27 cellular contexts compared by ENCODE assay signal in the genomic region with DNA sequence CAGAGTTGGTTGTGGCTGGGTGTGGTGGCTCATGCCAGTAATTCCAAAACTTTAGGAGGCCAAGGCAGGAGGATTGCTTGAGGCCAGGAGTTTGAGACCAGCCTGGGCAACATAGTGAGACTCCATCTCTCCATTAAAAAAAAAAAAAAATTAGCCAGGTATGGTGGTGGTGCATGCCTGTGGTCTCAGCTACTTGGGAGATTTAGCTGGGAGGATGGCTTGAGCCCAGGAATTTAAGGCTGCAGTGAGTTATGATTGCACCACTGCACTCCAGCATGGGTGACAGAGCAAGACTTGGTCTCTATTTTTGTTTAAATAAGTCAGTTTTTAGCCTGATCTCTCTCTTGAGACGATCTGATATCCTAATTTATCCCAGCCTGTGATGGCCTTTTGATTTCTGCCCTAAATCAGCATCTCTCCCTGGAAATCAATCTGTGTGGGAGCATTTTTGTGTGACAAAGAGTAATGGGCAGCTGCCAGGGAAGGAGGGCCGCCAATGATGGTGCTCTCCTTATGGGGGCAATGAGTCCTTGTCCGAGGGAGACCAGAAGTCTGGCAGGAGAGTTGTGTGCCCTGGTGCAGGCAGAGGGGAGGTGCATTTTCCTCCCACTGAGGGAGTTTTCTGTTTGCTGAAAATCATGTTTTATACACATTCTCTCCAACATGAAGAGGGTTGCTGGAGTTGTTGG.
DNase-seq lines count a peak whose midpoint lies in the region; ATAC-seq and TF ChIP-seq lines count a peak whose summit lies in the region.
"Had no signal": no experiment of that assay in that cellular context is flagged by ENCODE, and none has a peak within 500 bp of the region (broad histone marks: within the 10 kb centered on the region; RNA-seq: fewer than 3 reads in every experiment).

No MANE protein-coding gene starts in this region.

- H3K9me3 ChIP-seq in adipocyte (ENCODE audit: control insufficient read depth, low read length) (no peaks in the 10 kb centered on the region), left ventricle myocardium inferior (replicated peaks) (no peaks in the 10 kb centered on the region)
- H3K9me3 ChIP-seq: psoas muscle had no signal

- peaks cover 76% of the 10 kb centered on the region for H3K36me3 Mint-ChIP-seq in osteocyte (ENCODE audit: unreplicated experiment)
- H3K36me3 Mint-ChIP-seq: activated naive CD4-positive, alpha-beta T cell treated with anti-CD3 and anti-CD28 coated beads, Interleukin-2, amount 10 ng/mL, durations not matched to agents 7 days and 5 days; WTC11 had no signal

- peaks cover 23% of the 10 kb centered on the region for H3K4me1 Mint-ChIP-seq in osteocyte (ENCODE audit: unreplicated experiment)
- H3K4me1 Mint-ChIP-seq: activated naive CD4-positive, alpha-beta T cell treated with anti-CD3 and anti-CD28 coated beads, Interleukin-2, amount 10 ng/mL, durations not matched to agents 7 days and 5 days had no signal

- no peaks in the 10 kb centered on the region for H3K27me3 Mint-ChIP-seq in osteocyte (ENCODE audit: unreplicated experiment)
- H3K27me3 Mint-ChIP-seq: activated naive CD4-positive, alpha-beta T cell treated with anti-CD3 and anti-CD28 coated beads, Interleukin-2, amount 10 ng/mL, durations not matched to agents 7 days and 5 days had no signal

- H3K4me3 Mint-ChIP-seq in osteocyte (ENCODE audit: unreplicated experiment) = no peak overlapping the region
- H3K4me3 Mint-ChIP-seq: activated naive CD4-positive, alpha-beta T cell treated with anti-CD3 and anti-CD28 coated beads, Interleukin-2, amount 10 ng/mL, durations not matched to agents 7 days and 5 days; activated T-helper 1 cell treated with anti-CD3 and anti-CD28 coated beads, Interleukin-12 subunit alpha, Interleukin-12 subunit beta, Interleukin-2, Interleukin-4 antibody, amounts not matched to agents 30 ng/mL and 10 ng/mL and 1 ng/mL, durations not matched to agents 14 hours and 24 hours and 36 hours; WTC11 had no signal

- in situ Hi-C loops in GM13977 (cut with MboI; ENCODE audit: low pct_unique_long_range_greater_than_20kb, low sequenced_read_pairs, unreplicated experiment) = no loop called here

- intact Hi-C loops in left ventricle myocardium inferior (cut with micrococcal nuclease) = no loop called here

- peak; percentile 54 for DNase-seq in EH (ENCODE audit: low read depth)
- DNase-seq in adipocyte (ENCODE audit: low read depth) = peak; percentile 31
- no peak for DNase-seq in left ventricle myocardium inferior
- no peak for DNase-seq in osteocyte (ENCODE audit: extremely low spot score, unreplicated experiment)
- DNase-seq in SHP77 (lab: John Stamatoyannopoulos, UW) = no peak
- DNase-seq in activated CD4-positive, alpha-beta T cell treated with anti-CD3 and anti-CD28 coated beads, Interleukin-2, amount 50 U/mL, for 1 hour = no peak
- DNase-seq in GM13977 (ENCODE audit: low spot score) = no peak
- DNase-seq: ACHN; activated CD4-positive, alpha-beta T cell treated with anti-CD3 and anti-CD28 coated beads, Interleukin-2, amount 50 U/mL, for 4 hours; activated naive CD4-positive, alpha-beta T cell treated with anti-CD3 and anti-CD28 coated beads, Interleukin-2, amount 10 ng/mL, durations not matched to agents 7 days and 5 days; aorta; cerebellar nuclear complex; DND-41; foreskin keratinocyte; hypothalamus; Kasumi-1; NCI-H1048; NCI-H1694 treated with DMSO at 0.1 percent for 48 hours; NCI-H69; psoas muscle; substantia nigra; T1000 had no signal

- no peaks in the 10 kb centered on the region for H3K9me3 Mint-ChIP-seq in osteocyte (ENCODE audit: unreplicated experiment)
- H3K9me3 Mint-ChIP-seq: activated naive CD4-positive, alpha-beta T cell treated with anti-CD3 and anti-CD28 coated beads, Interleukin-2, amount 10 ng/mL, durations not matched to agents 7 days and 5 days had no signal

- TF ChIP-seq CTCF in left ventricle myocardium inferior (IDR thresholded peaks at IDR 0.05; ENCODE audit: borderline replicate concordance) (no peak), osteocyte (IDR thresholded peaks at IDR 0.05) (no peak), GM13977 (IDR thresholded peaks at IDR 0.05; ENCODE audit: extremely low read depth, insufficient read depth, missing control alignments) (no peak)

- H3K4me3 ChIP-seq in adipocyte (ENCODE audit: low read length) = no peak overlapping the region
- no peak overlapping the region for H3K4me3 ChIP-seq in left ventricle myocardium inferior
- H3K4me3 ChIP-seq: BLaER1 treated with 17β-estradiol and CSF1 and Interleukin-3, amounts not matched to agents 10 nM and 100 nM; lung; psoas muscle had no signal

- H3K9ac ChIP-seq in adipocyte (ENCODE audit: low read length) = peak overlapping the region; percentile 72
- H3K9ac ChIP-seq: BLaER1 treated with 17β-estradiol and CSF1 and Interleukin-3, amounts not matched to agents 10 nM and 100 nM had no signal

- no peak for ATAC-seq in GM18498 (IDR thresholded peaks at IDR 0.05; ENCODE audit: unreplicated experiment)
- ATAC-seq: foreskin keratinocyte, psoas muscle, WTC11 had no signal

- H3K27me3 ChIP-seq in adipocyte (replicated peaks; ENCODE audit: control insufficient read depth, insufficient read depth, low read length) (no peaks in the 10 kb centered on the region), left ventricle myocardium inferior (ENCODE audit: low read depth) (no peaks in the 10 kb centered on the region)
- H3K27me3 ChIP-seq: BLaER1 treated with 17β-estradiol and CSF1 and Interleukin-3, amounts not matched to agents 10 nM and 100 nM; foreskin keratinocyte had no signal

- peaks cover 88% of the 10 kb centered on the region for H3K36me3 ChIP-seq in adipocyte (ENCODE audit: control insufficient read depth, insufficient read depth, low read length, severe bottlenecking)
- peaks cover 92% of the 10 kb centered on the region for H3K36me3 ChIP-seq in left ventricle myocardium inferior

- peak overlapping the region; percentile 53 for H3K27ac ChIP-seq in left ventricle myocardium inferior (replicated peaks)
- H3K27ac ChIP-seq: BLaER1 treated with 17β-estradiol and CSF1 and Interleukin-3, amounts not matched to agents 10 nM and 100 nM; foreskin keratinocyte; psoas muscle had no signal

- H3K4me1 ChIP-seq in adipocyte (ENCODE audit: control insufficient read depth, insufficient read depth, low read length) (peaks cover 25% of the 10 kb centered on the region), left ventricle myocardium inferior (peaks cover 76% of the 10 kb centered on the region)
- H3K4me1 ChIP-seq: foreskin keratinocyte had no signal

- H3K27ac Mint-ChIP-seq in osteocyte (ENCODE audit: unreplicated experiment) = peak overlapping the region; percentile 14
- H3K27ac Mint-ChIP-seq: activated naive CD4-positive, alpha-beta T cell treated with anti-CD3 and anti-CD28 coated beads, Interleukin-2, amount 10 ng/mL, durations not matched to agents 7 days and 5 days; activated T-helper 1 cell treated with anti-CD3 and anti-CD28 coated beads, Interleukin-12 subunit alpha, Interleukin-12 subunit beta, Interleukin-2, Interleukin-4 antibody, amounts not matched to agents 30 ng/mL and 10 ng/mL and 1 ng/mL, durations not matched to agents 14 hours and 24 hours and 36 hours; WTC11 had no signal

Comparison
In these comparisons a context has a peak if more than half of its experiments do, and no peak if none do; other contexts are left out.
1. DNase-seq: peak in EH (single experiment) and adipocyte (single experiment); none in left ventricle myocardium inferior (single experiment), osteocyte (single experiment), SHP77 (0 of 2), activated CD4-positive, alpha-beta T cell treated with anti-CD3 and anti-CD28 coated beads, Interleukin-2, amount 50 U/mL, for 1 hour (single experiment) and GM13977 (single experiment).